ENCODE assay signal across 26 cellular contexts in genomic region chr6:102944475-102944874, GRCh38.
"Had no signal": no experiment of that assay in that cellular context is flagged by ENCODE, and none has a peak within 500 bp of the region (broad histone marks: within the 10 kb centered on the region; RNA-seq: fewer than 3 reads in every experiment).

No MANE protein-coding gene starts in this region.

- H3K27me3 ChIP-seq: brain microvascular endothelial cell, dorsolateral prefrontal cortex had no signal

- H3K27ac ChIP-seq: brain microvascular endothelial cell, coronary artery, dorsolateral prefrontal cortex, WERI-Rb-1 had no signal

- H3K36me3 ChIP-seq: brain microvascular endothelial cell, WERI-Rb-1 had no signal

- DNase-seq: activated B cell treated with CpG ODN at 0.5 μM for 24 hours; activated CD4-positive, alpha-beta T cell treated with anti-CD3 and anti-CD28 coated beads for 48 hours; activated CD4-positive, alpha-beta T cell treated with anti-CD3 and anti-CD28 coated beads, Interleukin-2, amount 50 U/mL, for 1 hour; activated CD4-positive, alpha-beta T cell treated with anti-CD3 and anti-CD28 coated beads, Interleukin-2, amount 50 U/mL, for 48 hours; activated CD8-positive, alpha-beta memory T cell treated with anti-CD3 and anti-CD28 coated beads for 24 hours; activated CD8-positive, alpha-beta T cell treated with anti-CD3 and anti-CD28 coated beads for 36 hours; activated effector memory CD4-positive, alpha-beta T cell treated with Interleukin-2 at 50 U/mL for 16 hours; activated gamma-delta T cell treated with Interleukin-2 at 50 U/mL for 16 hours; activated naive CD4-positive, alpha-beta T cell treated with anti-CD3 and anti-CD28 coated beads, Interleukin-2, amount 50 U/mL, for 16 hours; activated naive CD4-positive, alpha-beta T cell treated with Interleukin-2 at 50 U/mL for 16 hours; activated T-cell treated with anti-CD3 and anti-CD28 coated beads, Interleukin-2, amount 50 U/mL, for 4 hours; amniotic stem cell; anterior cingulate cortex; brain microvascular endothelial cell; dorsolateral prefrontal cortex; effector memory CD4-positive, alpha-beta T cell; endodermal cell; foreskin fibroblast; head of caudate nucleus; hippocampal formation; T1000; WERI-Rb-1 had no signal

- ATAC-seq: activated CD4-positive, CD25-positive, alpha-beta regulatory T cell treated with anti-CD3 and anti-CD28 coated beads, Interleukin-2, amount 50 U/mL, for 24 hours; activated CD8-positive, alpha-beta T cell treated with anti-CD3 and anti-CD28 coated beads for 36 hours; activated T-cell treated with anti-CD3 and anti-CD28 coated beads, Interleukin-2, amount 50 U/mL, for 4 hours; activated T-helper 17 cell treated with anti-CD3 and anti-CD28 coated beads, Interleukin-2, amount 50 U/mL, for 72 hours; esophagus mucosa had no signal

- H3K4me3 ChIP-seq: coronary artery, dorsolateral prefrontal cortex had no signal
